1 cellular context compared by ENCODE assay signal in the genomic region with DNA sequence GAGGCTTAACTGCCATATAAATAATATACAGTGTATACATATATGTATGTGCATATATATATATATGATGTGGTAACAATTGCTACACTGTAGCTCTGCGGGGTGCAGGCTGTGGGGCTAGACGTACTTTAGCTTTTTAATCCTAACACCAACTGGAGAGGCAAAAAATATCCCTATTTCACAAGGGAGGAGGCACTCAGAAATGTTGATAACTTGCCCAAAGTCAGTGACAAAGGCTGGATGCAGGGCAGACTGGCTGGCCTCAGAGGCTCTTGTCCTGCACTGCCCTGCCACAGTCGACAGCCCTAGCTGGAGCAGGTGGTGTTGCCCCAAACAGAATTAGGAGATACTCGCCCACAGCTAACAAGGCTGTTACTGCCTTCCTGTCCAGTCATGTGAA.
TF ChIP-seq lines count a peak whose summit lies in the region.

No MANE protein-coding gene starts in this region.

TF ChIP-seq in SK-N-SH, 30 proteins besides CTCF, POLR2A, EP300 and RAD21 (continued from another document):
- TF ChIP-seq EZH2phosphoT487 (IDR thresholded peaks at IDR 0.05; ENCODE audit: borderline replicate concordance, low read depth) (no peak), RCOR1 (IDR thresholded peaks at IDR 0.05; ENCODE audit: low read length) (no peak), JUND (IDR thresholded peaks at IDR 0.05) (no peak), MXI1 (IDR thresholded peaks at IDR 0.05; ENCODE audit: low read depth, low read length) (no peak), TEAD4 (IDR thresholded peaks at IDR 0.05; ENCODE audit: borderline replicate concordance, insufficient read depth) (no peak), CHD2 (IDR thresholded peaks at IDR 0.05; ENCODE audit: low read length, partially characterized antibody) (no peak), MEF2A (IDR thresholded peaks at IDR 0.05; ENCODE audit: borderline replicate concordance, low read depth) (no peak), FOXJ3 (CRISPR knock-in tag; IDR thresholded peaks at IDR 0.05) (no peak)
- TF ChIP-seq, protein P1, sequence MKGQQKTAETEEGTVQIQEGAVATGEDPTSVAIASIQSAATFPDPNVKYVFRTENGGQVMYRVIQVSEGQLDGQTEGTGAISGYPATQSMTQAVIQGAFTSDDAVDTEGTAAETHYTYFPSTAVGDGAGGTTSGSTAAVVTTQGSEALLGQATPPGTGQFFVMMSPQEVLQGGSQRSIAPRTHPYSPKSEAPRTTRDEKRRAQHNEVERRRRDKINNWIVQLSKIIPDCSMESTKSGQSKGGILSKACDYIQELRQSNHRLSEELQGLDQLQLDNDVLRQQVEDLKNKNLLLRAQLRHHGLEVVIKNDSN (IDR thresholded peaks at IDR 0.05; ENCODE audit: borderline replicate concordance, low read depth), result no peak
TF ChIP-seq in SK-N-SH: peak in this region for 0.
